Comparison of ENCODE assay signal across 13 cellular contexts in the genomic region with DNA sequence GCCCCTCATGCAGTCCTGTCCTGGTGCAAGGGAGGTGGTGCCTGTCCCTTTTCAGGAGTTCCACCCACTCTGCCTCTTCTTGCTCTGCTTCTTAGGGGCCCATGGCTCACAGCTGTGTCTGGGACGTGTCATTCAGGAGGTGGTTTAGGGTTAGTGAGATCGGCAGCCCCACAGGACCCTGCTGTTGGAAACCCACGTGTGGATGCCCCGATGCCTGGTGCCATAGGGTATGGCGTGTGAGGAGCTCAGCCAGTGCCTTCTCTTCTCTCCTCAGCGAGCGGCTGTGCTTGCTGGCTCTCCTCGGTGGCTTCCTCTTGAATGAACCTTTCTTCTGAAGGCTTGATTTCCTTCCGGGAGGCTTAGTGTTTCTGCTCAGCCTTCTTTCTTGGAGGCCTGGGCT. TPM values are rescaled to one million over a fixed set of nuclear protein-coding genes. Genes with fewer than 3 reads are reported as not detected.
DNase-seq lines count a peak whose midpoint lies in the region; ATAC-seq and TF ChIP-seq lines count a peak whose summit lies in the region.
"Had no signal": no experiment of that assay in that cellular context is flagged by ENCODE, and none has a peak within 500 bp of the region (broad histone marks: within the 10 kb centered on the region; RNA-seq: fewer than 3 reads in every experiment).

No MANE protein-coding gene starts in this region.

- H3K27me3 ChIP-seq in CD4-positive, alpha-beta T cell (ENCODE audit: control insufficient read depth, insufficient read depth, low read length), result no peaks in the 10 kb centered on the region
- H3K27me3 ChIP-seq in neuronal stem cell (ENCODE audit: control insufficient read depth in 3 of 3, insufficient read depth in 3 of 3, low read depth in 1 of 3, low read length in 3 of 3), result no peaks in the 10 kb centered on the region
- H3K27me3 ChIP-seq in right atrium auricular region, result no peaks in the 10 kb centered on the region
- no peaks in the 10 kb centered on the region for H3K27me3 ChIP-seq in lower lobe of right lung (ENCODE audit: low read depth)

- H2BK15ac ChIP-seq in neuronal stem cell (ENCODE audit: low read length), result no peak overlapping the region

- peak overlapping the region; percentile 63 for H3K27ac ChIP-seq in CD4-positive, alpha-beta T cell (ENCODE audit: low read depth, low read length)
- no peak overlapping the region for H3K27ac ChIP-seq in neuronal stem cell (replicated peaks; ENCODE audit: low read length)
- peak overlapping the region in 1 of 2 donors; percentile 37 for H3K27ac ChIP-seq in right atrium auricular region
- H3K27ac ChIP-seq in lower lobe of right lung, result no peak overlapping the region

- no peaks in the 10 kb centered on the region for H3K79me1 ChIP-seq in neuronal stem cell (ENCODE audit: low read depth, low read length)

- no peak overlapping the region for H2BK12ac ChIP-seq in neuronal stem cell (ENCODE audit: low read length)

- no peak overlapping the region for H2AK5ac ChIP-seq in neuronal stem cell (ENCODE audit: low read depth, low read length)

- H3K27me3 Mint-ChIP-seq in CD4-positive, alpha-beta T cell, result no peaks in the 10 kb centered on the region

- H3K4me1 Mint-ChIP-seq in CD4-positive, alpha-beta T cell (ENCODE audit: low read depth), result peaks cover 72% of the 10 kb centered on the region

- POLR2A ChIA-PET in CD4-positive, alpha-beta T cell (lab: Charles Lee), result interaction anchor here (0.8 to 2.5 kb wide), 4 partner anchors 9 to 79 kb away, joined by 3 to 5 read pairs (median 4); no protein-coding TSS in a partner anchor

- H3K36me3 Mint-ChIP-seq in CD4-positive, alpha-beta T cell (ENCODE audit: low read depth), result peaks cover 9% of the 10 kb centered on the region
- peaks cover 11 to 42% of the 10 kb centered on the region in 2 donors for H3K36me3 Mint-ChIP-seq in activated naive CD4-positive, alpha-beta T cell treated with anti-CD3 and anti-CD28 coated beads, Interleukin-2, amount 50 U/mL, for 72 hours

- peak; percentile 72 for ATAC-seq in CD4-positive, alpha-beta T cell (ENCODE audit: poor library complexity)
- peak; percentile 60 to 63 for ATAC-seq in activated naive CD4-positive, alpha-beta T cell treated with anti-CD3 and anti-CD28 coated beads, Interleukin-2, amount 50 U/mL, for 72 hours
- ATAC-seq in HG02571 (IDR thresholded peaks at IDR 0.05; ENCODE audit: unreplicated experiment) (no peak), lower lobe of right lung (no peak)
- ATAC-seq: GM12878 had no signal

- H3K4ac ChIP-seq in neuronal stem cell (ENCODE audit: low read length), result no peak overlapping the region

- H3K18ac ChIP-seq in neuronal stem cell (ENCODE audit: low read length), result peak overlapping the region; percentile 54

- no peak overlapping the region for H4K91ac ChIP-seq in neuronal stem cell (ENCODE audit: low read depth, low read length, poor library complexity)

- H2BK5ac ChIP-seq in neuronal stem cell (ENCODE audit: low read length), result no peak overlapping the region

- H3K9me3 Mint-ChIP-seq in CD4-positive, alpha-beta T cell, result no peaks in the 10 kb centered on the region
- H3K9me3 Mint-ChIP-seq in activated naive CD4-positive, alpha-beta T cell treated with anti-CD3 and anti-CD28 coated beads, Interleukin-2, amount 50 U/mL, for 72 hours, result no peaks in the 10 kb centered on the region

- DNase-seq in CD4-positive, alpha-beta T cell, result peak in 6 of 10 experiments; percentile 33 to 57 (median 42)
- DNase-seq in activated CD4-positive, CD25-positive, alpha-beta regulatory T cell treated with anti-CD3 and anti-CD28 coated beads, Interleukin-2, amount 50 U/mL, for 72 hours, result peak; percentile 46
- no peak for DNase-seq in activated naive CD4-positive, alpha-beta T cell treated with anti-CD3 and anti-CD28 coated beads, Interleukin-2, amount 50 U/mL, for 72 hours (ENCODE audit: low spot score in 2 of 2)
- DNase-seq in neuronal stem cell (ENCODE audit: low spot score) (no peak), right atrium auricular region (ENCODE audit: low spot score) (no peak), NCI-H1092 (lab: John Stamatoyannopoulos, UW) (no peak), lower lobe of right lung (no peak)
- DNase-seq: DMS79 treated with DMSO at 0.1 percent for 48 hours, hippocampal formation, occipital lobe had no signal

- H3K36me3 ChIP-seq in neuronal stem cell (replicated peaks in 1 of 2; ENCODE audit: control insufficient read depth in 2 of 2, insufficient read depth in 2 of 2, low read length in 2 of 2), result no peaks in the 10 kb centered on the region
- H3K36me3 ChIP-seq in right atrium auricular region, result no peaks in the 10 kb centered on the region
- no peaks in the 10 kb centered on the region for H3K36me3 ChIP-seq in lower lobe of right lung

- TF ChIP-seq CTCF in CD4-positive, alpha-beta T cell (IDR thresholded peaks at IDR 0.05), result no peak
- no peak for TF ChIP-seq CTCF in right atrium auricular region (IDR thresholded peaks at IDR 0.05)
- no peak for TF ChIP-seq CTCF in lower lobe of right lung (IDR thresholded peaks at IDR 0.05)

- H3K14ac ChIP-seq in neuronal stem cell (ENCODE audit: low read length), result peak overlapping the region; percentile 50

- H3K4me1 ChIP-seq in neuronal stem cell (ENCODE audit: control insufficient read depth in 2 of 2, insufficient read depth in 1 of 2, low read depth in 1 of 2, low read length in 2 of 2) (peaks cover 0 to 6% of the 10 kb centered on the region in 2 donors), right atrium auricular region (peaks cover 0 to 71% of the 10 kb centered on the region in 2 donors), lower lobe of right lung (peaks cover 12% of the 10 kb centered on the region)

- WGBS in neuronal stem cell (ENCODE audit: extremely low coverage in 2 of 2, insufficient read length in 2 of 2, insufficient replicate concordance in 1 of 2), 2 donors, result no CpG with 5 or more reads among the region's 9 CpGs

- no peak overlapping the region for H2AFZ ChIP-seq in neuronal stem cell (ENCODE audit: low read length)

- H3K9me3 ChIP-seq in CD4-positive, alpha-beta T cell (ENCODE audit: control insufficient read depth, low read length), result no peaks in the 10 kb centered on the region
- H3K9me3 ChIP-seq in neuronal stem cell (replicated peaks in 1 of 2; ENCODE audit: control insufficient read depth in 2 of 2, insufficient read depth in 1 of 2, low read depth in 1 of 2, low read length in 2 of 2), result no peaks in the 10 kb centered on the region
- H3K9me3 ChIP-seq in right atrium auricular region, result no peaks in the 10 kb centered on the region
- no peaks in the 10 kb centered on the region for H3K9me3 ChIP-seq in lower lobe of right lung

- H3K27ac Mint-ChIP-seq in CD4-positive, alpha-beta T cell, result peak overlapping the region; percentile 90
- H3K27ac Mint-ChIP-seq in activated naive CD4-positive, alpha-beta T cell treated with anti-CD3 and anti-CD28 coated beads, Interleukin-2, amount 50 U/mL, for 72 hours, result peak overlapping the region; percentile 90 to 92

- H3K23ac ChIP-seq in neuronal stem cell (ENCODE audit: low read depth, low read length, poor library complexity), result no peak overlapping the region

- CTCF ChIA-PET in CD4-positive, alpha-beta T cell (lab: Charles Lee), result no interaction called here

- H3K4me3 ChIP-seq in neuronal stem cell (ENCODE audit: low read length in 2 of 2) (no peak overlapping the region), right atrium auricular region (no peak overlapping the region), lower lobe of right lung (no peak overlapping the region)
- H3K4me3 ChIP-seq: GM12878 had no signal

- no peak overlapping the region for H2BK120ac ChIP-seq in neuronal stem cell (ENCODE audit: low read depth, low read length)

- intact Hi-C loops in CD4-positive, alpha-beta T cell (cut with DNase I, micrococcal nuclease), result loop anchor here in 1 of 2 experiments (5.0 kb wide), 2 partner anchors 56 to 104 kb away; partner anchors contain the start of gene LDLRAD4
- intact Hi-C loops in lower lobe of right lung (cut with DNase I), result no loop called here

- H4K8ac ChIP-seq in neuronal stem cell (ENCODE audit: low read depth, low read length), result no peak overlapping the region

- H3K4me3 Mint-ChIP-seq in CD4-positive, alpha-beta T cell, result peak overlapping the region; percentile 71

- no peak overlapping the region for H3K9ac ChIP-seq in neuronal stem cell (ENCODE audit: low read depth, low read length, poor library complexity)

- H3K4me2 ChIP-seq in neuronal stem cell (ENCODE audit: insufficient read depth, low read length, poor library complexity, severe bottlenecking), result no peak overlapping the region

RNA-seq across cellular contexts. Expression of gene LDLRAD4, which starts 55.2 kb away (rescaled TPM):
- total RNA-seq in CD4-positive, alpha-beta T cell, result 10 to 100 TPM; 51.9 to 52.7 TPM
- 10 to 100 TPM; 18.4 to 59.2 TPM for total RNA-seq in activated naive CD4-positive, alpha-beta T cell treated with anti-CD3 and anti-CD28 coated beads, Interleukin-2, amount 50 U/mL, for 72 hours
- polyA plus RNA-seq in neuronal stem cell (2013, experiment 1 of 2), result 1.5 TPM
- 1.1 TPM for polyA plus RNA-seq in neuronal stem cell (2013, experiment 2 of 2)
- 10 to 100 TPM; 33.1 to 41.2 TPM for total RNA-seq in right atrium auricular region
- total RNA-seq in lower lobe of right lung, result 24.6 TPM
- total RNA-seq: bronchial epithelial cell had no signal

Comparison
In these comparisons a context has a peak if more than half of its experiments do, and no peak if none do; other contexts are left out.
1. ATAC-seq: peak in CD4-positive, alpha-beta T cell (single experiment) and activated naive CD4-positive, alpha-beta T cell treated with anti-CD3 and anti-CD28 coated beads, Interleukin-2, amount 50 U/mL, for 72 hours (2 of 2); none in HG02571 (single experiment) and lower lobe of right lung (0 of 2).
2. DNase-seq: peak in CD4-positive, alpha-beta T cell (6 of 10) and activated CD4-positive, CD25-positive, alpha-beta regulatory T cell treated with anti-CD3 and anti-CD28 coated beads, Interleukin-2, amount 50 U/mL, for 72 hours (single experiment); none in activated naive CD4-positive, alpha-beta T cell treated with anti-CD3 and anti-CD28 coated beads, Interleukin-2, amount 50 U/mL, for 72 hours (0 of 2), neuronal stem cell (single experiment), right atrium auricular region (single experiment), NCI-H1092 (single experiment) and lower lobe of right lung (single experiment).